11 cellular contexts compared by ENCODE assay signal in genomic region chr2:224545884-224546644, GRCh38. TPM values are rescaled to one million over a fixed set of nuclear protein-coding genes. Genes with fewer than 3 reads are reported as not detected.
DNase-seq lines count a peak whose midpoint lies in the region; ATAC-seq and TF ChIP-seq lines count a peak whose summit lies in the region.
"Had no signal": no experiment of that assay in that cellular context is flagged by ENCODE, and none has a peak within 500 bp of the region (broad histone marks: within the 10 kb centered on the region; RNA-seq: fewer than 3 reads in every experiment).

No MANE protein-coding gene starts in this region.

- H3K36me3 ChIP-seq in vagina: no peaks in the 10 kb centered on the region

- no peaks in the 10 kb centered on the region for H3K27me3 ChIP-seq in vagina
- H3K27me3 ChIP-seq: Peyer's patch had no signal

- TF ChIP-seq CTCF in vagina (IDR thresholded peaks at IDR 0.05): no peak

- DNase-seq in EH (ENCODE audit: low read depth) (peak; percentile 63), memory B cell (ENCODE audit: low spot score in 2 of 2) (no peak), foreskin melanocyte (no peak), vagina (ENCODE audit: extremely low spot score in 2 of 2) (no peak), NCI-H146 (lab: John Stamatoyannopoulos, UW) (no peak), RPMI8226 (no peak)
- DNase-seq: NCI-H1436 treated with DMSO at 0.1 percent for 48 hours, Peyer's patch had no signal

- H3K4me1 Mint-ChIP-seq in memory B cell: peaks cover 27% of the 10 kb centered on the region

- peaks cover 22% of the 10 kb centered on the region for H3K36me3 Mint-ChIP-seq in memory B cell

- ATAC-seq in GM21786 (IDR thresholded peaks at IDR 0.05; ENCODE audit: unreplicated experiment) (peak; percentile 61), SK-N-SH treated with all-trans-retinoic acid at 6 μM for 48 hours (peak; percentile 66), memory B cell (ENCODE audit: low read depth) (peak; percentile 67)

- H3K27ac Mint-ChIP-seq in memory B cell: peak overlapping the region; percentile 62
- H3K27ac Mint-ChIP-seq: dendritic cell treated with granulocyte-macrophage colony-stimulating factor and Interleukin-4, amounts not matched to agents 40 ng/mL and 50 ng/mL, for 4 days had no signal

- TF ChIP-seq POLR2A in vagina (IDR thresholded peaks at IDR 0.05): no peak

- no peaks in the 10 kb centered on the region for H3K9me3 ChIP-seq in vagina
- H3K9me3 ChIP-seq: Peyer's patch had no signal

- intact Hi-C loops in vagina (cut with DNase I): no loop called here

- no peak overlapping the region for H3K4me3 ChIP-seq in vagina
- H3K4me3 ChIP-seq: Peyer's patch had no signal

- H3K4me1 ChIP-seq in vagina: peaks cover 34% of the 10 kb centered on the region

- no peak overlapping the region for H3K4me3 Mint-ChIP-seq in memory B cell
- H3K4me3 Mint-ChIP-seq: dendritic cell treated with granulocyte-macrophage colony-stimulating factor and Interleukin-4, amounts not matched to agents 40 ng/mL and 50 ng/mL, for 4 days had no signal

- no peaks in the 10 kb centered on the region for H3K9me3 Mint-ChIP-seq in memory B cell
- H3K9me3 Mint-ChIP-seq: dendritic cell treated with granulocyte-macrophage colony-stimulating factor and Interleukin-4, amounts not matched to agents 40 ng/mL and 50 ng/mL, for 4 days had no signal

- no peaks in the 10 kb centered on the region for H3K27me3 Mint-ChIP-seq in memory B cell
- H3K27me3 Mint-ChIP-seq: dendritic cell treated with granulocyte-macrophage colony-stimulating factor and Interleukin-4, amounts not matched to agents 40 ng/mL and 50 ng/mL, for 4 days had no signal

- no peak overlapping the region for H3K27ac ChIP-seq in vagina
- H3K27ac ChIP-seq: Peyer's patch had no signal

TF ChIP-seq in SK-N-SH treated with all-trans-retinoic acid at 6 μM for 48 hours, 23 proteins besides CTCF, POLR2A, EP300 and RAD21:
- TF ChIP-seq BACH2 (CRISPR knock-in tag; IDR thresholded peaks at IDR 0.05; ENCODE audit: borderline replicate concordance) (no peak), CSDC2 (CRISPR knock-in tag; IDR thresholded peaks at IDR 0.05) (no peak), RARB (CRISPR knock-in tag; IDR thresholded peaks at IDR 0.05) (no peak), ZNF565 (CRISPR knock-in tag; conservative IDR thresholded peaks at IDR 0.05; ENCODE audit: low read depth) (no peak), ZNF70 (CRISPR knock-in tag; IDR thresholded peaks at IDR 0.05) (no peak), ESRRG (CRISPR knock-in tag; IDR thresholded peaks at IDR 0.05) (no peak), ARNTL (CRISPR knock-in tag; IDR thresholded peaks at IDR 0.05; ENCODE audit: borderline replicate concordance, low read depth) (no peak), ZC3H10 (CRISPR knock-in tag; IDR thresholded peaks at IDR 0.05) (no peak), TOX (CRISPR knock-in tag; IDR thresholded peaks at IDR 0.05; ENCODE audit: borderline replicate concordance) (no peak), SNAI2 (CRISPR knock-in tag; IDR thresholded peaks at IDR 0.05) (no peak), GLIS3 (CRISPR knock-in tag; IDR thresholded peaks at IDR 0.05) (no peak)

RNA-seq across cellular contexts. Expression of gene CUL3, which starts 39.1 kb away (rescaled TPM):
- 65.3 TPM for total RNA-seq in vagina
